Comparison of ENCODE assay signal across 8 cellular contexts in the genomic region with DNA sequence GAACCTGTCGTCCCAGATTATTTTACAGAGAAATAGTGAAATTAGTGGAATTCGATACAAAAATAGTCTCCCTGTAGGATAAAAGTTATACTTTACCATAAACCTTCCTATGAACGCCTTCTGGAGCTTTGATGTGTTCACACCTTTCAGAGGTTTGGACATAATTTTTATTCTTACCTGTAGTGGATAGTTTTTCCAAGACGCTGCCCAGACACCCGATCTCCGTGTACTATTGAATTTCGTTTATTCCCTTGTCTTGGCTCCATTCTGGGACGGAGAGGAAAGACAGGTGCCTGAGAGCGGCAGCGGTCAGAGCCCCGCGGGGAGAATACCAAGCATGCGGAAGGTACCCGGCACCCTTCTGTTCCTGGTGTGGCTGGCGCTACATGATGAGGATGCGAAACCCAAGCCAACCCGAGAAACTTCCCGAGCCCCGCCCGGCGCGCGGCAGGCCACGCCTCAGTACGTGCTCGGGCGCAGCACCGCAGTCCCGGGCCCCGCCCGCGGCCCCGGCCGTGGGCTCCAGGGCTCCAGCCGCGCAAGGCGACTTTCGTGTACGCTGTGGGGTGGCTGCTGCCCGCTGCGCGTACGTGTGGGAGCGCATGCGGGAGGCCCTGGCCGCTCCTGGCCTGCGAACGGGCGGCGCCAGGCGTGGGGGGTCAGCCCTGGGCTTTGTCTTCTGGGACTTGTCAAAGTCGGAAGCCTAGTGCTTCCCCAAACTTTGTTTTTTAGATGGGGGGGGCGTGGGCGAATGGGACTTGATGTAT. TPM values are rescaled to one million over a fixed set of nuclear protein-coding genes. Genes with fewer than 3 reads are reported as not detected.
A peak's percentile ranks its signal among the peaks of the same experiment; 100 is the strongest.
DNase-seq lines count a peak whose midpoint lies in the region; ATAC-seq and TF ChIP-seq lines count a peak whose summit lies in the region.

No MANE protein-coding gene starts in this region.

- H3K4me2 ChIP-seq in BLaER1 (peak overlapping the region; percentile 94), osteoblast (ENCODE audit: insufficient read depth, low read length) (peak overlapping the region; percentile 77)

- no peak overlapping the region for H2AFZ ChIP-seq in osteoblast (ENCODE audit: low read length)

- WGBS in gastroesophageal sphincter (ENCODE audit: low coverage in 1 of 2), 2 donors = 3 to 11% methylated on average over 4 to 17 of the region's 54 CpGs
- WGBS in testis, 2 donors = 15 to 20% methylated on average over 52 to 54 of the region's 54 CpGs

- TF ChIP-seq CTCF in gastroesophageal sphincter (IDR thresholded peaks at IDR 0.05) = no peak
- no peak for TF ChIP-seq CTCF in osteoblast (IDR thresholded peaks at IDR 0.05; ENCODE audit: extremely low read depth, low read depth, low read length)
- no peak for TF ChIP-seq CTCF in testis (IDR thresholded peaks at IDR 0.05)

- no peaks in the 10 kb centered on the region for H3K27me3 ChIP-seq in BLaER1
- H3K27me3 ChIP-seq in gastroesophageal sphincter = no peaks in the 10 kb centered on the region
- H3K27me3 ChIP-seq in osteoblast (ENCODE audit: insufficient read depth, low read length) = no peaks in the 10 kb centered on the region
- no peaks in the 10 kb centered on the region for H3K27me3 ChIP-seq in testis

- H3K36me3 ChIP-seq in BLaER1 = peaks cover 16% of the 10 kb centered on the region
- H3K36me3 ChIP-seq in gastroesophageal sphincter = peaks cover 0 to 21% of the 10 kb centered on the region in 2 donors
- H3K36me3 ChIP-seq in osteoblast (ENCODE audit: insufficient read depth, low read length) = peaks cover 47% of the 10 kb centered on the region
- no peaks in the 10 kb centered on the region for H3K36me3 ChIP-seq in testis (ENCODE audit: low read depth, missing control alignments)

- H3K4me3 ChIP-seq in BLaER1 (peak overlapping the region; percentile 76), gastroesophageal sphincter (peak overlapping the region; percentile 58 to 98), osteoblast (ENCODE audit: insufficient read depth, low read length) (peak overlapping the region; percentile 61), testis (peak overlapping the region; percentile 39 to 67)

- peaks cover 31% of the 10 kb centered on the region for H4K20me1 ChIP-seq in BLaER1
- H4K20me1 ChIP-seq in osteoblast (ENCODE audit: insufficient read depth, low read length) = peaks cover 9% of the 10 kb centered on the region

- peak overlapping the region; percentile 84 for H3K27ac ChIP-seq in BLaER1
- peak overlapping the region; percentile 82 to 99 (median 91) for H3K27ac ChIP-seq in gastroesophageal sphincter
- H3K27ac ChIP-seq in osteoblast (ENCODE audit: low read depth, low read length) = peak overlapping the region; percentile 75
- peak overlapping the region; percentile 83 to 87 for H3K27ac ChIP-seq in testis

- peaks cover 59% of the 10 kb centered on the region for H3K4me1 ChIP-seq in BLaER1
- peaks cover 3 to 48% (median 7%) of the 10 kb centered on the region in 3 donors for H3K4me1 ChIP-seq in gastroesophageal sphincter
- peaks cover 87% of the 10 kb centered on the region for H3K4me1 ChIP-seq in osteoblast (ENCODE audit: insufficient read depth, low read length)
- no peaks in the 10 kb centered on the region for H3K4me1 ChIP-seq in testis

- H3K9ac ChIP-seq in BLaER1 = peak overlapping the region; percentile 81

- peak; percentile 93 for ATAC-seq in GM19328 (IDR thresholded peaks at IDR 0.05; ENCODE audit: unreplicated experiment)
- ATAC-seq in HG03469 (IDR thresholded peaks at IDR 0.05; ENCODE audit: unreplicated experiment) = peak; percentile 77
- peak; percentile 98 for ATAC-seq in gastroesophageal sphincter

- peaks cover 25% of the 10 kb centered on the region for H3K79me2 ChIP-seq in osteoblast (ENCODE audit: insufficient read depth, low read length)

- H3K9me3 ChIP-seq in BLaER1 = no peaks in the 10 kb centered on the region
- H3K9me3 ChIP-seq in gastroesophageal sphincter = no peaks in the 10 kb centered on the region
- no peaks in the 10 kb centered on the region for H3K9me3 ChIP-seq in osteoblast (ENCODE audit: low read depth, low read length)
- no peaks in the 10 kb centered on the region for H3K9me3 ChIP-seq in testis

- TF ChIP-seq POLR2A in gastroesophageal sphincter (IDR thresholded peaks at IDR 0.05) (peak; percentile 80 to 88), testis (IDR thresholded peaks at IDR 0.05) (no peak)

- intact Hi-C loops in testis (cut with DNase I; ENCODE audit: low total_unique reads) = no loop called here

- DNase-seq in RKO (ENCODE audit: low spot score) (peak; percentile 90), osteoblast (ENCODE audit: insufficient read length, low spot score, missing footprints) (no peak), testis (peak; percentile 89)
- peak; percentile 23 to 58 (median 32) for DNase-seq in activated naive CD4-positive, alpha-beta T cell (lab: John Stamatoyannopoulos, UW)

- TF ChIP-seq EP300 in gastroesophageal sphincter (IDR thresholded peaks at IDR 0.05) = no peak

RNA-seq across cellular contexts. Expression of a gene that starts 11.3 kb away (rescaled TPM):
- total RNA-seq in gastroesophageal sphincter = 1 to 10 TPM; 5.4 to 8.7 (median 6.7) TPM
- total RNA-seq in osteoblast = 26.5 and 35.8 TPM in 2 replicates
- total RNA-seq in testis = 10 to 100 TPM; 19.2 to 27.9 TPM
- polyA plus RNA-seq in testis (ENCODE audit: insufficient read depth, low read depth, low replicate concordance) = 16.2 TPM

RNA-seq across cellular contexts. Expression of a gene that starts 55.6 kb away (rescaled TPM):
- 100 to 1,000 TPM in 3 of 4 donors, 10 to 100 TPM in 1; 84.3 to 120 (median 111) TPM for total RNA-seq in gastroesophageal sphincter
- 611 and 816 TPM in 2 replicates for total RNA-seq in osteoblast
- total RNA-seq in testis = 100 to 1,000 TPM; 105 to 140 TPM
- 63.1 TPM for polyA plus RNA-seq in testis (ENCODE audit: insufficient read depth, low read depth, low replicate concordance)
